Comparison of ENCODE assay signal across 8 cellular contexts in genomic region chr3:9951126-9951525, GRCh38. TPM values are rescaled to one million over a fixed set of nuclear protein-coding genes. Genes with fewer than 3 reads are reported as not detected.
DNase-seq lines count a peak whose midpoint lies in the region; ATAC-seq and TF ChIP-seq lines count a peak whose summit lies in the region.

No MANE protein-coding gene starts in this region.

- TF ChIP-seq CTCF in GM12864 (IDR thresholded peaks at IDR 0.05; ENCODE audit: low read depth, low read length, missing control alignments) (no peak), WI38 (IDR thresholded peaks at IDR 0.05; ENCODE audit: low read depth, low read length) (no peak)

- H3K4me1 Mint-ChIP-seq in naive B cell: peaks cover 7 to 18% (median 15%) of the 10 kb centered on the region in 3 donors

- peaks cover 0 to 9% (median 0%) of the 10 kb centered on the region in 3 donors for H3K27me3 Mint-ChIP-seq in naive B cell

- H3K27ac Mint-ChIP-seq in naive B cell: peak overlapping the region in 1 of 6 donors; percentile 36

- DNase-seq in GM12864 (ENCODE audit: low read depth): no peak
- DNase-seq in naive B cell: no peak
- no peak for DNase-seq in LoVo (ENCODE audit: low spot score)
- no peak for DNase-seq in GF-D8 (lab: John Stamatoyannopoulos, UW)
- DNase-seq in HK-2 (ENCODE audit: unreplicated experiment): no peak

- no peaks in the 10 kb centered on the region for H3K36me3 Mint-ChIP-seq in naive B cell

- peak overlapping the region in 7 of 8 donors; percentile 62 to 89 (median 83) for H3K4me3 Mint-ChIP-seq in naive B cell

- H3K4me3 ChIP-seq in GM12864 (ENCODE audit: low read depth, low read length) (peak overlapping the region; percentile 91), WI38 (ENCODE audit: low read depth, low read length) (peak overlapping the region; percentile 63)

- H3K9me3 Mint-ChIP-seq in naive B cell: no peaks in the 10 kb centered on the region

- ATAC-seq in GM21825 (IDR thresholded peaks at IDR 0.05; ENCODE audit: unreplicated experiment): peak; percentile 41
- no peak for ATAC-seq in naive B cell (ENCODE audit: low read depth in 2 of 2)
- ATAC-seq in HG03097 (IDR thresholded peaks at IDR 0.05; ENCODE audit: low FRiP score, unreplicated experiment): no peak

RNA-seq across cellular contexts. Expression of gene PRRT3, which starts 1.1 kb away (rescaled TPM):
- under 1 TPM; 0.22 to 0.82 (median 0.52) TPM for polyA plus RNA-seq in naive B cell (ENCODE audit: low read depth in 6 of 6)

RNA-seq across cellular contexts. Expression of gene CRELD1, which starts 17.5 kb away (rescaled TPM):
- 10 to 100 TPM; 16.5 to 60.6 (median 27.5) TPM for polyA plus RNA-seq in naive B cell (ENCODE audit: low read depth in 6 of 6)

RNA-seq across cellular contexts. Expression of gene IL17RC, which starts 34.2 kb away (rescaled TPM):
- 1 to 10 TPM; 3.9 to 9.1 (median 7.6) TPM for polyA plus RNA-seq in naive B cell (ENCODE audit: low read depth in 6 of 6)

RNA-seq across cellular contexts. Expression of gene EMC3, which starts 35.5 kb away (rescaled TPM):
- 10 to 100 TPM; 43.5 to 72.0 (median 54.8) TPM for polyA plus RNA-seq in naive B cell (ENCODE audit: low read depth in 6 of 6)

RNA-seq across cellular contexts. Expression of gene IL17RE, which starts 48.5 kb away (rescaled TPM):
- not detected for polyA plus RNA-seq in naive B cell (ENCODE audit: low read depth in 6 of 6)
